ENCODE assay signal across 8 cellular contexts in genomic region chr11:35006389-35007128, GRCh38.
DNase-seq lines count a peak whose midpoint lies in the region; ATAC-seq and TF ChIP-seq lines count a peak whose summit lies in the region.

No MANE protein-coding gene starts in this region.

- H3K9me3 ChIP-seq in SJCRH30 (replicated peaks) (no peaks in the 10 kb centered on the region), A673 (ENCODE audit: low read depth, low read length, poor library complexity, severe bottlenecking) (no peaks in the 10 kb centered on the region), PC-9 (ENCODE audit: insufficient read depth, low read depth) (peaks cover 6% of the 10 kb centered on the region; the same call in 1 of the 2 replicates)

- H3K36me3 ChIP-seq in SJCRH30: no peaks in the 10 kb centered on the region
- H3K36me3 ChIP-seq in A673 (ENCODE audit: insufficient read depth, low read length, poor library complexity, severe bottlenecking): no peaks in the 10 kb centered on the region
- no peaks in the 10 kb centered on the region for H3K36me3 ChIP-seq in PC-9 (ENCODE audit: low read depth)

- ATAC-seq in activated CD4-positive, CD25-positive, alpha-beta regulatory T cell treated with anti-CD3 and anti-CD28 coated beads, Interleukin-2, amount 50 U/mL, for 24 hours: peak; percentile 91 to 95
- ATAC-seq in HG03039 (IDR thresholded peaks at IDR 0.05; ENCODE audit: unreplicated experiment): peak; percentile 91

- no peak overlapping the region for H3K4me3 ChIP-seq in SJCRH30
- H3K4me3 ChIP-seq in A673 (ENCODE audit: low read depth, low read length, poor library complexity, severe bottlenecking): no peak overlapping the region
- no peak overlapping the region for H3K4me3 ChIP-seq in PC-9

- POLR2A ChIA-PET in A673 (lab: Charles Lee; ENCODE audit: low non-redundant PET) (interaction anchor here (0.6 to 0.7 kb wide), 2 partner anchors 57 to 243 kb away, joined by 3 to 4 read pairs; no protein-coding TSS in a partner anchor), PC-9 (lab: Charles Lee; ENCODE audit: unreplicated experiment) (interaction anchor here (0.6 kb wide), 1 partner anchor 164 kb away, joined by 4 read pairs; no protein-coding TSS in a partner anchor)

- DNase-seq in activated CD4-positive, CD25-positive, alpha-beta regulatory T cell treated with anti-CD3 and anti-CD28 coated beads, Interleukin-2, amount 50 U/mL, for 72 hours: no peak
- peak; percentile 34 to 55 for DNase-seq in stimulated activated CD8-positive, alpha-beta memory T cell treated with anti-CD3 and anti-CD28 coated beads, Interleukin-15, amount 100 ng/mL, for 48 hours (ENCODE audit: low read depth in 2 of 2)
- DNase-seq in SJCRH30 (no peak), A673 (ENCODE audit: low spot score) (no peak), PC-9 (no peak)

- H2AFZ ChIP-seq in PC-9: no peak overlapping the region

- TF ChIP-seq CTCF in VCaP (conservative IDR thresholded peaks at IDR 0.05): no peak
- TF ChIP-seq CTCF in A673 (conservative IDR thresholded peaks at IDR 0.05; ENCODE audit: low read depth, low read length): no peak
- TF ChIP-seq CTCF in PC-9 (conservative IDR thresholded peaks at IDR 0.05): no peak

- intact Hi-C loops in A673 (cut with micrococcal nuclease; ENCODE audit: unreplicated experiment): no loop called here
- intact Hi-C loops in PC-9 (cut with micrococcal nuclease; ENCODE audit: unreplicated experiment): no loop called here

- no peaks in the 10 kb centered on the region for H3K9me2 ChIP-seq in PC-9 (ENCODE audit: insufficient read depth)

- no peak overlapping the region for H3K4me2 ChIP-seq in PC-9

- H3K4me1 ChIP-seq in SJCRH30: peaks cover 22% of the 10 kb centered on the region
- H3K4me1 ChIP-seq in A673 (ENCODE audit: insufficient read depth, low read length, poor library complexity, severe bottlenecking): peaks cover 4% of the 10 kb centered on the region
- peaks cover 55% of the 10 kb centered on the region for H3K4me1 ChIP-seq in PC-9 (replicated peaks; ENCODE audit: insufficient read depth)

- BruUV-seq in A673 (replicated peaks; lab: Mats Ljungman, UMichigan) (no TSS peak), PC-9 (replicated peaks; lab: Mats Ljungman, UMichigan) (no TSS peak)

- H3F3A ChIP-seq in PC-9 (ENCODE audit: insufficient read depth, low read depth): peaks cover 48% of the 10 kb centered on the region

- CTCF ChIA-PET in A673 (lab: Charles Lee): no interaction called here
- CTCF ChIA-PET in PC-9 (lab: Charles Lee): interaction anchor here (1.2 kb wide), 1 partner anchor 413 kb away, joined by 3 read pairs; the partner anchor contains the start of gene SLC1A2

- H3K27me3 ChIP-seq in SJCRH30 (no peaks in the 10 kb centered on the region), A673 (replicated peaks; ENCODE audit: insufficient read depth, low read depth, low read length, poor library complexity) (no peaks in the 10 kb centered on the region), PC-9 (ENCODE audit: insufficient read depth, low read depth) (no peaks in the 10 kb centered on the region)

- H3K27ac ChIP-seq in VCaP: peak overlapping the region; percentile 95
- no peak overlapping the region for H3K27ac ChIP-seq in SJCRH30
- H3K27ac ChIP-seq in A673 (ENCODE audit: low read depth, low read length, poor library complexity, severe bottlenecking): no peak overlapping the region
- no peak overlapping the region for H3K27ac ChIP-seq in PC-9

- H3K79me2 ChIP-seq in PC-9 (ENCODE audit: low read depth): no peaks in the 10 kb centered on the region

- H4K20me1 ChIP-seq in PC-9 (ENCODE audit: insufficient read depth): no peaks in the 10 kb centered on the region

Comparison
In these comparisons a context has a peak if more than half of its experiments do, and no peak if none do; other contexts are left out.
1. DNase-seq: peak in stimulated activated CD8-positive, alpha-beta memory T cell treated with anti-CD3 and anti-CD28 coated beads, Interleukin-15, amount 100 ng/mL, for 48 hours (2 of 2); none in activated CD4-positive, CD25-positive, alpha-beta regulatory T cell treated with anti-CD3 and anti-CD28 coated beads, Interleukin-2, amount 50 U/mL, for 72 hours (single experiment), SJCRH30 (0 of 2), A673 (single experiment) and PC-9 (0 of 2).